In the genomic region with DNA sequence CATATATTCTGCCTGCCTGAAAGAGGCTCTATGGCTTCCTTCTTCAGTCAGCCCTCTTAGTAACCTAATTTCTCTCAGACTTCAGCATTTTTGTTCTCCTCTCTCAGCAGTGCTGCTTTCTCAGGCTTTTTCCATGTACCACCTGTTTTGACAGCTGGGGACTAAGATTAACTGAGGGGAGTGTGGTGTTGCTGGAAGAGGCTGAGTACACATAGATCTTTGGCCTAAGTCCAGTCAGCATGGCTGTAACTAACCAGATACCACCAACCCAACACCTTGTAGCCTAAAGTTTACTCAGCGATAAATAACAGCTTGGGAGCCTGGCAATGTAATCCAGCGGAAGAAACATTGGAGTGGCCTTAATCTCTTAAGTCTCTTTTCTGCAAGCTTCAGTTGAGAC, we compare ENCODE assay signal across 18 cellular contexts.
DNase-seq lines count a peak whose midpoint lies in the region; ATAC-seq and TF ChIP-seq lines count a peak whose summit lies in the region.
"Had no signal": no experiment of that assay in that cellular context is flagged by ENCODE, and none has a peak within 500 bp of the region (broad histone marks: within the 10 kb centered on the region; RNA-seq: fewer than 3 reads in every experiment).

No MANE protein-coding gene starts in this region.

- WGBS in heart left ventricle, 4 donors, result 66 to 84% (median 76%) methylated on average over 2 of the region's 2 CpGs

- TF ChIP-seq POLR2A in heart left ventricle (IDR thresholded peaks at IDR 0.05) (no peak), gastrocnemius medialis (IDR thresholded peaks at IDR 0.05) (no peak)

- TF ChIP-seq CTCF in heart left ventricle (IDR thresholded peaks at IDR 0.05) (no peak), gastrocnemius medialis (IDR thresholded peaks at IDR 0.05 in 4 of 5, conservative IDR thresholded peaks at IDR 0.05 in 1 of 5) (no peak)

- H3K4me1 ChIP-seq in heart left ventricle, result no peaks in the 10 kb centered on the region
- no peaks in the 10 kb centered on the region for H3K4me1 ChIP-seq in gastrocnemius medialis

- DNase-seq in heart left ventricle (no peak), cardiac septum (ENCODE audit: low spot score) (no peak), NCI-H82 (lab: John Stamatoyannopoulos, UW) (peak; percentile 92), myocyte (ENCODE audit: low read depth) (peak; percentile 85), gastrocnemius medialis (no peak)
- DNase-seq in stimulated activated CD8-positive, alpha-beta memory T cell treated with anti-CD3 and anti-CD28 coated beads, Interleukin-4, amount 100 ng/mL, for 48 hours, result no peak
- DNase-seq: COR-L47, DND-41, GM23248, H9, HFFc6, MM.1S, NCI-H1048, NCI-H1436, NCI-H1930, NCI-H748 treated with DMSO at 0.1 percent for 48 hours, SW 1271 had no signal

- in situ Hi-C loops in gastrocnemius medialis (cut with MboI; ENCODE audit: low sequenced_read_pairs in 4 of 4), result loop anchor here in 1 of 4 donors (25.0 kb wide), 1 partner anchor 514 kb away; no protein-coding TSS in a partner anchor

- H3K4me3 ChIP-seq in heart left ventricle (no peak overlapping the region), gastrocnemius medialis (no peak overlapping the region)
- H3K4me3 ChIP-seq: GM23248 had no signal

- H3K27ac ChIP-seq in heart left ventricle, result no peak overlapping the region
- H3K27ac ChIP-seq in gastrocnemius medialis, result no peak overlapping the region
- H3K27ac ChIP-seq: GM23248 had no signal

- no peaks in the 10 kb centered on the region for H3K9me3 ChIP-seq in heart left ventricle
- H3K9me3 ChIP-seq in gastrocnemius medialis, result no peaks in the 10 kb centered on the region

- intact Hi-C loops in heart left ventricle (cut with DNase I) (no loop called here), cardiac septum (cut with DNase I) (no loop called here), gastrocnemius medialis (cut with DNase I; ENCODE audit: low total_unique reads) (no loop called here)

- H3K27me3 ChIP-seq in heart left ventricle, result no peaks in the 10 kb centered on the region
- no peaks in the 10 kb centered on the region for H3K27me3 ChIP-seq in gastrocnemius medialis

- no peaks in the 10 kb centered on the region for H3K36me3 ChIP-seq in heart left ventricle
- no peaks in the 10 kb centered on the region for H3K36me3 ChIP-seq in gastrocnemius medialis

- ATAC-seq in heart left ventricle, result peak in 3 of 4 donors; percentile 34 to 52 (median 42)
- no peak for ATAC-seq in HG03108 (IDR thresholded peaks at IDR 0.05; ENCODE audit: unreplicated experiment)
- ATAC-seq in gastrocnemius medialis, result no peak

Comparison
In these comparisons a context has a peak if more than half of its experiments do, and no peak if none do; other contexts are left out.
1. ATAC-seq: peak in heart left ventricle (3 of 4); none in HG03108 (single experiment) and gastrocnemius medialis (0 of 2).
2. DNase-seq: peak in NCI-H82 (single experiment) and myocyte (single experiment); none in heart left ventricle (0 of 5), cardiac septum (single experiment), gastrocnemius medialis (0 of 2) and stimulated activated CD8-positive, alpha-beta memory T cell treated with anti-CD3 and anti-CD28 coated beads, Interleukin-4, amount 100 ng/mL, for 48 hours (single experiment).